Comparison of ENCODE assay signal across 19 cellular contexts in genomic region chr20:6740096-6740495, GRCh38. TPM values are rescaled to one million over a fixed set of nuclear protein-coding genes. Genes with fewer than 3 reads are reported as not detected.
"Had no signal": no experiment of that assay in that cellular context is flagged by ENCODE, and none has a peak within 500 bp of the region (broad histone marks: within the 10 kb centered on the region; RNA-seq: fewer than 3 reads in every experiment).

No MANE protein-coding gene starts in this region.

- FAIRE-seq: small intestine had no signal

- H3K27ac ChIP-seq: coronary artery, dorsolateral prefrontal cortex, esophagus muscularis mucosa, gastrocnemius medialis, neutrophil, psoas muscle, thoracic aorta, transverse colon had no signal

- H3K27me3 ChIP-seq: esophagus muscularis mucosa, gastrocnemius medialis, stomach, transverse colon had no signal

- H3K9me3 ChIP-seq: gastrocnemius medialis, neutrophil, psoas muscle, thoracic aorta, transverse colon had no signal

- H3K4me3 ChIP-seq: coronary artery, dorsolateral prefrontal cortex, esophagus muscularis mucosa, gastrocnemius medialis, psoas muscle, stomach, thoracic aorta, transverse colon had no signal

- H3K36me3 ChIP-seq: esophagus muscularis mucosa, gastrocnemius medialis, neutrophil, stomach, thoracic aorta, transverse colon had no signal

- H3K4me1 ChIP-seq: psoas muscle had no signal

- DNase-seq: dorsolateral prefrontal cortex; effector CD8-positive, alpha-beta T cell; gastrocnemius medialis; glutamatergic neuron; islet precursor cell; left colon; mammary epithelial cell; naive thymus-derived CD4-positive, alpha-beta T cell; psoas muscle; small intestine; stimulated activated CD4-positive, alpha-beta T cell treated with anti-CD3 and anti-CD28 coated beads, Interleukin-12 subunit alpha, Interleukin-12 subunit beta, amount 100 ng/mL, for 4 hours; stimulated activated naive CD4-positive, alpha-beta T cell; stomach; substantia nigra; transverse colon had no signal

- ATAC-seq: gastrocnemius medialis; left colon; naive thymus-derived CD4-positive, alpha-beta T cell; psoas muscle had no signal

RNA-seq across cellular contexts. Expression of gene BMP2, which starts 27.4 kb away (rescaled TPM):
- polyA plus RNA-seq: naive thymus-derived CD4-positive, alpha-beta T cell had no signal
